14 cellular contexts compared by ENCODE assay signal in the genomic region with DNA sequence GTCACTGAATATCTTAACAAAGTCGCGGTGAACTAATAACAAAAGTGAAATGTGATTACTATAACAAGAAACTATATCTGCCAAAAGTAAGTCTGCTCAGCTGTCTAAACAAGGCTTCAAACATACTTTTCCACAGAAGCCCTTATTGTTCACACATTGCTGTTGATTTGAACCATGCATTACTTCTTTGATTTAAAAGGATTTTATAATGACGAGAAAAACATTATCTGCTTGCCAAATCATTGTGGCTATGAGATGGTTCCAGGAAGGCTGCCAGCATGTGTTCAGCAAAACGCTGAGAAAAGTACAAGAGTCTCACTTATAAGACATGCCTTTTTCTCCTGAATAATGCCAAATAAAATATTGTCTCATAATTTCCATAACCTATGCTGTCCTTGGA. TPM values are rescaled to one million over a fixed set of nuclear protein-coding genes. Genes with fewer than 3 reads are reported as not detected.
A peak's percentile ranks its signal among the peaks of the same experiment; 100 is the strongest.
DNase-seq lines count a peak whose midpoint lies in the region; TF ChIP-seq lines count a peak whose summit lies in the region.
"Had no signal": no experiment of that assay in that cellular context is flagged by ENCODE, and none has a peak within 500 bp of the region (broad histone marks: within the 10 kb centered on the region; RNA-seq: fewer than 3 reads in every experiment).

No MANE protein-coding gene starts in this region.

- no peak overlapping the region for H3K4me2 ChIP-seq in parathyroid adenoma (ENCODE audit: low read length)

- no peak overlapping the region for H2AFZ ChIP-seq in parathyroid adenoma

- H3K27ac ChIP-seq in C4-2B (peak overlapping the region; percentile 61), parathyroid adenoma (no peak overlapping the region), colonic mucosa (no peak overlapping the region)

- H3K9ac ChIP-seq in parathyroid adenoma (no peak overlapping the region), colonic mucosa (ENCODE audit: low read depth in 2 of 2, low read length in 2 of 2) (no peak overlapping the region)

- H3K79me2 ChIP-seq in parathyroid adenoma, result no peaks in the 10 kb centered on the region

- no peaks in the 10 kb centered on the region for H3K36me3 ChIP-seq in parathyroid adenoma (ENCODE audit: control insufficient read depth, insufficient read depth, low read length)
- no peaks in the 10 kb centered on the region for H3K36me3 ChIP-seq in colonic mucosa

- no peaks in the 10 kb centered on the region for H3K9me3 ChIP-seq in parathyroid adenoma (ENCODE audit: control insufficient read depth, low read length)
- H3K9me3 ChIP-seq in colonic mucosa, result no peaks in the 10 kb centered on the region

- no peaks in the 10 kb centered on the region for H3K4me1 ChIP-seq in parathyroid adenoma
- no peaks in the 10 kb centered on the region for H3K4me1 ChIP-seq in colonic mucosa

- TF ChIP-seq CTCF in C4-2B (conservative IDR thresholded peaks at IDR 0.05), result no peak
- TF ChIP-seq CTCF in parathyroid adenoma (IDR thresholded peaks at IDR 0.05), result no peak
- TF ChIP-seq CTCF in colonic mucosa (IDR thresholded peaks at IDR 0.05), result no peak

- H3K27me3 ChIP-seq in parathyroid adenoma (ENCODE audit: control insufficient read depth, insufficient read depth, low read length) (no peaks in the 10 kb centered on the region), colonic mucosa (no peaks in the 10 kb centered on the region)

- peak; percentile 17 for DNase-seq in OCI-M1 (lab: John Stamatoyannopoulos, UW)
- DNase-seq in dermis blood vessel endothelial cell, result peak; percentile 60
- DNase-seq in colonic mucosa, result no peak
- no peak for DNase-seq in NAMALWA (ENCODE audit: low spot score)
- DNase-seq in kidney glomerular epithelial cell (lab: John Stamatoyannopoulos, UW), result no peak
- no peak for DNase-seq in HPDE6-E6E7 (ENCODE audit: extremely low spot score)
- DNase-seq: activated CD8-positive, alpha-beta memory T cell treated with anti-CD3 and anti-CD28 coated beads for 24 hours; CD4-positive, CD25-positive, alpha-beta regulatory T cell; endodermal cell; NCI-H1417 treated with DMSO at 0.1 percent for 48 hours had no signal

- H3K4me3 ChIP-seq in parathyroid adenoma (ENCODE audit: low read depth, low read length) (peak overlapping the region; percentile 22), colonic mucosa (no peak overlapping the region)
- H3K4me3 ChIP-seq: skin epidermis had no signal

- intact Hi-C loops in colonic mucosa (cut with DNase I), result no loop called here

RNA-seq across cellular contexts. Expression of gene RNF133, which starts 24.4 kb away (rescaled TPM):
- 0.60 and 2.0 TPM in 2 replicates for total RNA-seq in dermis blood vessel endothelial cell
- total RNA-seq in colonic mucosa, result under 1 TPM; 0.32 to 0.40 TPM
- total RNA-seq: activated naive CD4-positive, alpha-beta T cell treated with anti-CD3 and anti-CD28 coated beads, Interleukin-2, amount 50 U/mL, for 72 hours; CD4-positive, CD25-positive, alpha-beta regulatory T cell had no signal

RNA-seq across cellular contexts. Expression of gene RNF148, which starts 28.2 kb away (rescaled TPM):
- total RNA-seq in dermis blood vessel endothelial cell (1.3 and 2.6 TPM in 2 replicates), colonic mucosa (under 1 TPM; 0.50 to 0.57 TPM)
- total RNA-seq: activated naive CD4-positive, alpha-beta T cell treated with anti-CD3 and anti-CD28 coated beads, Interleukin-2, amount 50 U/mL, for 72 hours; CD4-positive, CD25-positive, alpha-beta regulatory T cell had no signal

Comparison
In these comparisons a context has a peak if more than half of its experiments do, and no peak if none do; other contexts are left out.
1. DNase-seq: peak in OCI-M1 (single experiment) and dermis blood vessel endothelial cell (single experiment); none in colonic mucosa (single experiment), NAMALWA (single experiment), kidney glomerular epithelial cell (single experiment) and HPDE6-E6E7 (single experiment).